15 cellular contexts compared by ENCODE assay signal in genomic region chr4:55768291-55768690, GRCh38. TPM values are rescaled to one million over a fixed set of nuclear protein-coding genes. Genes with fewer than 3 reads are reported as not detected.
DNase-seq lines count a peak whose midpoint lies in the region; ATAC-seq and TF ChIP-seq lines count a peak whose summit lies in the region.
"Had no signal": no experiment of that assay in that cellular context is flagged by ENCODE, and none has a peak within 500 bp of the region (broad histone marks: within the 10 kb centered on the region; RNA-seq: fewer than 3 reads in every experiment).

No MANE protein-coding gene starts in this region.

- no peak for TF ChIP-seq CTCF in osteoblast (IDR thresholded peaks at IDR 0.05; ENCODE audit: extremely low read depth, low read depth, low read length)

- H3K4me1 ChIP-seq in osteoblast (ENCODE audit: insufficient read depth, low read length) = peaks cover 3% of the 10 kb centered on the region
- H3K4me1 ChIP-seq: upper lobe of left lung had no signal

- H3K4me2 ChIP-seq in osteoblast (ENCODE audit: insufficient read depth, low read length) = peak overlapping the region; percentile 36

- no peak overlapping the region for H3K4me3 ChIP-seq in osteoblast (ENCODE audit: insufficient read depth, low read length)
- H3K4me3 ChIP-seq: upper lobe of left lung had no signal

- no peaks in the 10 kb centered on the region for H3K79me2 ChIP-seq in osteoblast (ENCODE audit: insufficient read depth, low read length)

- no peaks in the 10 kb centered on the region for H3K9me3 ChIP-seq in osteoblast (ENCODE audit: low read depth, low read length)
- H3K9me3 ChIP-seq: upper lobe of left lung had no signal

- no peaks in the 10 kb centered on the region for H3K36me3 ChIP-seq in osteoblast (ENCODE audit: insufficient read depth, low read length)
- H3K36me3 ChIP-seq: upper lobe of left lung had no signal

- DNase-seq in GM03348 (ENCODE audit: low spot score) (peak; percentile 51), RKO (ENCODE audit: low spot score) (peak; percentile 25), osteoblast (ENCODE audit: insufficient read length, low spot score, missing footprints) (peak; percentile 79), AML-193 (lab: John Stamatoyannopoulos, UW) (no peak), NCI-H524 treated with DMSO at 0.1 percent for 48 hours (lab: John Stamatoyannopoulos, UW) (no peak)
- DNase-seq: activated CD4-positive, CD25-positive, alpha-beta regulatory T cell; activated gamma-delta T cell; GDM1; MM.1S; stimulated activated CD4-positive, alpha-beta T cell treated with anti-CD3 and anti-CD28 coated beads, Interleukin-2, amount 100 ng/mL, for 24 hours; upper lobe of left lung had no signal

- ATAC-seq in esophagus mucosa (peak; percentile 56), GM18868 (IDR thresholded peaks at IDR 0.05; ENCODE audit: unreplicated experiment) (no peak), HG03175 (IDR thresholded peaks at IDR 0.05; ENCODE audit: unreplicated experiment) (no peak)

- H4K20me1 ChIP-seq in osteoblast (ENCODE audit: insufficient read depth, low read length) = no peaks in the 10 kb centered on the region

- H2AFZ ChIP-seq in osteoblast (ENCODE audit: low read length) = peak overlapping the region; percentile 65

- H3K27ac ChIP-seq in osteoblast (ENCODE audit: low read depth, low read length) = no peak overlapping the region
- H3K27ac ChIP-seq: upper lobe of left lung had no signal

- no peaks in the 10 kb centered on the region for H3K27me3 ChIP-seq in osteoblast (ENCODE audit: insufficient read depth, low read length)
- H3K27me3 ChIP-seq: upper lobe of left lung had no signal

RNA-seq across cellular contexts. Expression of gene EXOC1L, which starts 51.3 kb away (rescaled TPM):
- not detected for total RNA-seq in esophagus mucosa
- total RNA-seq in osteoblast = not detected in 2 replicates
- total RNA-seq: epithelial cell of proximal tubule, upper lobe of left lung had no signal

Comparison
In these comparisons a context has a peak if more than half of its experiments do, and no peak if none do; other contexts are left out.
1. DNase-seq: peak in GM03348 (single experiment), RKO (single experiment) and osteoblast (single experiment); none in AML-193 (0 of 2) and NCI-H524 treated with DMSO at 0.1 percent for 48 hours (single experiment).